ENCODE assay signal across 9 cellular contexts in the genomic region with DNA sequence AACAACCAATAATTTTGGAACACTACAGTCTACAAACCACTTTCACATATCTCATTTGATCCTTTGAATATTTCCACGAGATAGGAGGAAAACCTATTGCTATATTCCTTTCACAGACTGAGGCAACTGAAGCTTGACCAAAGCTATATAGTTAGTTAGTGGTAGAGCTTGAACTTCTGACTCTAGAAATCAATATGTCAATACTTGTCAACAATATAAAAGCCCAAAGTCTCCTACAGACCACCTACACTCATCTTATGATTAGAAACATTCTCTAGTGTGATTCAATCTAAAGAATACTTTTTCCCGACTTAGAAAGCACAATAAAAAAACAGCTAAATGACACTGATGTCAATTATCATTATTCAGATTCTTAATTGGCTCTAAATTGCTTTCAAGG.
"Had no signal": no experiment of that assay in that cellular context is flagged by ENCODE, and none has a peak within 500 bp of the region (broad histone marks: within the 10 kb centered on the region; RNA-seq: fewer than 3 reads in every experiment).

No MANE protein-coding gene starts in this region.

- H3K36me3 ChIP-seq: HAP-1 had no signal

- ATAC-seq: HCT116 had no signal

- H3K4me3 Mint-ChIP-seq: HFFc6, IgD-negative memory B cell had no signal

- H3K4me1 Mint-ChIP-seq: IgD-negative memory B cell had no signal

- H3K27ac Mint-ChIP-seq: HFFc6, IgD-negative memory B cell had no signal

- H2AFZ ChIP-seq: GM23248 had no signal

- H3K4me2 ChIP-seq: KMS-11 had no signal

- DNase-seq: GM23248, H7, HFFc6, Karpas-422, KBM-7 had no signal

- H3K9me3 ChIP-seq: HAP-1 had no signal

- H3K27ac ChIP-seq: GM23248, KMS-11 had no signal

- H3K36me3 Mint-ChIP-seq: IgD-negative memory B cell had no signal

- H3K4me3 ChIP-seq: GM23248, HAP-1 had no signal

- H3K9ac ChIP-seq: GM23248, KMS-11 had no signal
